1 cellular context compared by ENCODE assay signal in genomic region chr22:37401401-37401859, GRCh38.
TF ChIP-seq lines count a peak whose summit lies in the region.

No MANE protein-coding gene starts in this region.

TF ChIP-seq in HEK293, 187 proteins besides CTCF, POLR2A, EP300 and RAD21 (continued from another document):
- no peak for TF ChIP-seq PRDM2 (tag by site-specific recombination; IDR thresholded peaks at IDR 0.05; ENCODE audit: borderline replicate concordance)
- TF ChIP-seq PRDM4 (tag by site-specific recombination; IDR thresholded peaks at IDR 0.05) = peak; percentile 94
- TF ChIP-seq WT1 (tag by site-specific recombination; IDR thresholded peaks at IDR 0.05) = peak; percentile 76
- no peak for TF ChIP-seq ZNF37A (tag by site-specific recombination; IDR thresholded peaks at IDR 0.05)
- no peak for TF ChIP-seq HOXA7 (CRISPR knock-in tag; IDR thresholded peaks at IDR 0.05; ENCODE audit: borderline replicate concordance)
- TF ChIP-seq ZBTB7A (tag by site-specific recombination; IDR thresholded peaks at IDR 0.05; ENCODE audit: low read depth) = no peak
- TF ChIP-seq KLF9 (tag by site-specific recombination; IDR thresholded peaks at IDR 0.05; ENCODE audit: low read depth) = no peak
- TF ChIP-seq REPIN1 (tag by site-specific recombination; IDR thresholded peaks at IDR 0.05; ENCODE audit: low read depth) = no peak
- TF ChIP-seq OSR2 (tag by site-specific recombination; IDR thresholded peaks at IDR 0.05) = peak; percentile 71
- no peak for TF ChIP-seq ZBTB1 (tag by site-specific recombination; IDR thresholded peaks at IDR 0.05)
- no peak for TF ChIP-seq ZNF629 (tag by site-specific recombination; IDR thresholded peaks at IDR 0.05)
- no peak for TF ChIP-seq ZNF837 (tag by site-specific recombination; IDR thresholded peaks at IDR 0.05)
- TF ChIP-seq ZNF560 (tag by site-specific recombination; IDR thresholded peaks at IDR 0.05; ENCODE audit: borderline replicate concordance) = no peak
- TF ChIP-seq ZNF302 (tag by site-specific recombination; IDR thresholded peaks at IDR 0.05; ENCODE audit: low read depth) = no peak
- no peak for TF ChIP-seq ZNF324 (tag by site-specific recombination; IDR thresholded peaks at IDR 0.05)
- TF ChIP-seq KLF10 (tag by site-specific recombination; IDR thresholded peaks at IDR 0.05) = no peak
- TF ChIP-seq ZNF529 (tag by site-specific recombination; IDR thresholded peaks at IDR 0.05; ENCODE audit: insufficient replicate concordance) = no peak
- no peak for TF ChIP-seq ZNF155 (tag by site-specific recombination; IDR thresholded peaks at IDR 0.05)
- no peak for TF ChIP-seq ZNF132 (tag by site-specific recombination; IDR thresholded peaks at IDR 0.05; ENCODE audit: borderline replicate concordance)
- no peak for TF ChIP-seq ZNF548 (tag by site-specific recombination; IDR thresholded peaks at IDR 0.05)
- TF ChIP-seq ZNF596 (tag by site-specific recombination; IDR thresholded peaks at IDR 0.05) = no peak
- TF ChIP-seq ZNF341 (tag by site-specific recombination; IDR thresholded peaks at IDR 0.05; ENCODE audit: low read depth) = 0 out of 2 replicates have a peak, but pooled peaks have one; percentile 10
- TF ChIP-seq ZNF791 (tag by site-specific recombination; IDR thresholded peaks at IDR 0.05) = no peak
- TF ChIP-seq ZNF843 (tag by site-specific recombination; IDR thresholded peaks at IDR 0.05) = no peak
- no peak for TF ChIP-seq ZNF488 (tag by site-specific recombination; IDR thresholded peaks at IDR 0.05)
- TF ChIP-seq MZF1 (tag by site-specific recombination; IDR thresholded peaks at IDR 0.05; ENCODE audit: borderline replicate concordance) = no peak
- TF ChIP-seq PRDM6 (tag by site-specific recombination; IDR thresholded peaks at IDR 0.05) = no peak; the same call in 1 of the 2 replicates
- no peak for TF ChIP-seq YY2 (tag by site-specific recombination; IDR thresholded peaks at IDR 0.05)
- no peak for TF ChIP-seq ZBTB8A (tag by site-specific recombination; IDR thresholded peaks at IDR 0.05)
TF ChIP-seq in HEK293: peak in this region for 7.
